Comparison of ENCODE assay signal across 12 cellular contexts in genomic region chr2:20490300-20491181, GRCh38. TPM values are rescaled to one million over a fixed set of nuclear protein-coding genes. Genes with fewer than 3 reads are reported as not detected.
A peak's percentile ranks its signal among the peaks of the same experiment; 100 is the strongest.
DNase-seq lines count a peak whose midpoint lies in the region; ATAC-seq, FAIRE-seq and TF ChIP-seq lines count a peak whose summit lies in the region.
"Had no signal": no experiment of that assay in that cellular context is flagged by ENCODE, and none has a peak within 500 bp of the region (broad histone marks: within the 10 kb centered on the region; RNA-seq: fewer than 3 reads in every experiment).

No MANE protein-coding gene starts in this region.

- H3K4ac ChIP-seq in H1 (replicated peaks; ENCODE audit: insufficient read length, low read depth, low read length), result no peak overlapping the region

- no peak overlapping the region for H2BK120ac ChIP-seq in H1 (replicated peaks; ENCODE audit: low read depth, low read length)

- no peak overlapping the region for H4K5ac ChIP-seq in H1 (ENCODE audit: insufficient read length, low read depth, low read length)

- FAIRE-seq in H1 (lab: Jason Lieb, UNC), result no peak

- H3K4me3 ChIP-seq in MG63 (no peak overlapping the region), H1 (ENCODE audit: extremely low read depth in 1 of 4, insufficient read depth in 2 of 4, low read depth in 3 of 4, low read length in 4 of 4) (no peak overlapping the region), left lung (no peak overlapping the region), stomach (no peak overlapping the region)

- H3K18ac ChIP-seq in H1 (ENCODE audit: extremely low read depth, low read length), result no peak overlapping the region

- H3K4me2 ChIP-seq in H1 (ENCODE audit: insufficient read depth in 1 of 2, low read depth in 2 of 2, low read length in 2 of 2), result no peak overlapping the region

- no peak overlapping the region for H2BK5ac ChIP-seq in H1 (ENCODE audit: low read depth, low read length)

- no peak for TF ChIP-seq EP300 in H1 (IDR thresholded peaks at IDR 0.05; ENCODE audit: borderline replicate concordance in 1 of 2, low read depth in 2 of 2, low read length in 2 of 2)
- TF ChIP-seq EP300 in stomach (IDR thresholded peaks at IDR 0.05), result peak; percentile 97

- no peaks in the 10 kb centered on the region for H4K20me1 ChIP-seq in H1 (replicated peaks in 1 of 2; ENCODE audit: control insufficient read depth in 1 of 2, insufficient read depth in 2 of 2, low read length in 2 of 2)

- no peak overlapping the region for H3K56ac ChIP-seq in H1 (replicated peaks; ENCODE audit: insufficient read length, low read depth, low read length)

- no peak overlapping the region for H2AFZ ChIP-seq in H1 (ENCODE audit: low read length)

- H3K27me3 ChIP-seq in MG63, result no peaks in the 10 kb centered on the region
- H3K27me3 ChIP-seq in H1 (replicated peaks in 1 of 4; ENCODE audit: control insufficient read depth in 3 of 4, extremely low read depth in 1 of 4, insufficient read depth in 3 of 4, low read length in 3 of 4), result no peaks in the 10 kb centered on the region
- H3K27me3 ChIP-seq in left lung, result no peaks in the 10 kb centered on the region
- no peaks in the 10 kb centered on the region for H3K27me3 ChIP-seq in stomach

- 86% methylated on average over 14 of the region's 14 CpGs; no CpG with 5 or more reads in 1 of the 2 experiments for WGBS in H1 (ENCODE audit: extremely low coverage in 1 of 2, insufficient coverage in 1 of 2, insufficient read length in 1 of 2, insufficient replicate concordance in 2 of 2, low coverage in 1 of 2, low lambda C conversion rate in 2 of 2, missing lambda C conversion rate in 1 of 2), 2 experiments
- 72 to 88% (median 83%) methylated on average over 12 to 14 of the region's 14 CpGs for WGBS in stomach, 5 donors

- no peaks in the 10 kb centered on the region for H3K23me2 ChIP-seq in H1 (ENCODE audit: low read depth, low read length)

- H3K36me3 ChIP-seq in MG63, result no peaks in the 10 kb centered on the region
- no peaks in the 10 kb centered on the region for H3K36me3 ChIP-seq in H1 (ENCODE audit: control insufficient read depth in 2 of 4, insufficient read depth in 4 of 4, low read length in 3 of 4)
- no peaks in the 10 kb centered on the region for H3K36me3 ChIP-seq in left lung
- H3K36me3 ChIP-seq in stomach, result no peaks in the 10 kb centered on the region

- no peak overlapping the region for H3K9ac ChIP-seq in H1 (replicated peaks in 1 of 4; ENCODE audit: extremely low read depth in 1 of 4, low read depth in 3 of 4, low read length in 3 of 4)

- POLR2A ChIA-PET in H1 (lab: Charles Lee; ENCODE audit: partially characterized antibody), result interaction anchor here (1.0 to 1.1 kb wide), 2 partner anchors 40 to 43 kb away, joined by 3 read pairs; no protein-coding TSS in a partner anchor

- ATAC-seq in left lung, result peak; percentile 12
- no peak for ATAC-seq in GM21423 (IDR thresholded peaks at IDR 0.05; ENCODE audit: unreplicated experiment)
- ATAC-seq: left lobe of liver had no signal

- DNase-seq in MG63 (peak; percentile 81), H1 (ENCODE audit: low read depth in 1 of 2, low spot score in 2 of 2) (no peak), left lung (no peak), stomach (no peak), NCI-H226 (no peak), DMS 273 treated with DMSO at 0.1 percent for 48 hours (lab: John Stamatoyannopoulos, UW) (no peak)
- no peak for DNase-seq in stimulated activated CD4-positive, alpha-beta T cell treated with anti-CD3 and anti-CD28 coated beads, Interleukin-2, amount 100 ng/mL, for 48 hours
- DNase-seq: endodermal cell; NCI-H1694; stimulated activated naive CD4-positive, alpha-beta T cell treated with Interleukin-2 at 50 U/mL for 16 hours had no signal

- no peak overlapping the region for H3K14ac ChIP-seq in H1 (ENCODE audit: insufficient read length)

- no peak overlapping the region for H4K91ac ChIP-seq in H1 (replicated peaks; ENCODE audit: insufficient read length, low read length)

- TF ChIP-seq POLR2A in H1 (IDR thresholded peaks at IDR 0.05; ENCODE audit: control extremely low read depth in 1 of 2, low read depth in 2 of 2, low read length in 2 of 2), result no peak
- no peak for TF ChIP-seq POLR2A in stomach (IDR thresholded peaks at IDR 0.05)

- no peaks in the 10 kb centered on the region for H3K9me3 ChIP-seq in MG63
- H3K9me3 ChIP-seq in H1 (ENCODE audit: insufficient read depth in 2 of 2, low read depth in 1 of 2, low read length in 1 of 2), result no peaks in the 10 kb centered on the region
- H3K9me3 ChIP-seq in left lung, result no peaks in the 10 kb centered on the region
- H3K9me3 ChIP-seq in stomach, result no peaks in the 10 kb centered on the region

- H2BK12ac ChIP-seq in H1 (ENCODE audit: low read depth, low read length), result no peak overlapping the region

- CTCF ChIA-PET in H1 (lab: Charles Lee; ENCODE audit: partially characterized antibody), result interaction anchor here (0.8 to 2.7 kb wide), 10 partner anchors 11 to 172 kb away, joined by 3 to 9 read pairs (median 4); no protein-coding TSS in a partner anchor

- H3K27ac ChIP-seq in H1 (ENCODE audit: low read depth, low read length) (no peak overlapping the region), left lung (no peak overlapping the region), stomach (peak overlapping the region in 3 of 5 donors; percentile 36 to 77 (median 57))

- no peak for TF ChIP-seq RAD21 in H1 (IDR thresholded peaks at IDR 0.05 in 1 of 2, conservative IDR thresholded peaks at IDR 0.05 in 1 of 2; ENCODE audit: low read depth in 2 of 2, low read length in 2 of 2)

- H3K4me1 ChIP-seq in H1 (replicated peaks in 1 of 4; ENCODE audit: control insufficient read depth in 3 of 4, insufficient read depth in 4 of 4, low read length in 3 of 4) (peaks cover 9 to 16% (median 15%) of the 10 kb centered on the region in 4 experiments), left lung (no peaks in the 10 kb centered on the region), stomach (peaks cover 0 to 20% (median 5%) of the 10 kb centered on the region in 4 donors)

- H3K79me1 ChIP-seq in H1 (ENCODE audit: low read depth, low read length), result no peaks in the 10 kb centered on the region

- H2BK20ac ChIP-seq in H1 (ENCODE audit: low read length), result no peak overlapping the region

- 0 out of 2 replicates have a peak overlapping the region, but pooled peaks have one; percentile 81 for H2BK15ac ChIP-seq in H1 (ENCODE audit: low read length)

- H4K8ac ChIP-seq in H1 (ENCODE audit: extremely low read depth, insufficient read depth, low read length), result no peak overlapping the region

- H2AK5ac ChIP-seq in H1 (ENCODE audit: low read depth, low read length), result no peak overlapping the region

- no peak overlapping the region for H3K23ac ChIP-seq in H1 (ENCODE audit: insufficient read length)

- intact Hi-C loops in left lung (cut with DNase I), result no loop called here
- intact Hi-C loops in stomach (cut with DNase I; ENCODE audit: low total_unique reads), result no loop called here

- H3K79me2 ChIP-seq in H1 (ENCODE audit: control insufficient read depth in 1 of 2, insufficient read depth in 2 of 2, low read length in 2 of 2), result no peaks in the 10 kb centered on the region

- TF ChIP-seq CTCF in H1 (IDR thresholded peaks at IDR 0.05; ENCODE audit: control extremely low read depth in 1 of 3, insufficient read depth in 1 of 3, low read depth in 1 of 3, low read length in 3 of 3), result no peak
- TF ChIP-seq CTCF in left lung (IDR thresholded peaks at IDR 0.05), result no peak
- TF ChIP-seq CTCF in stomach (IDR thresholded peaks at IDR 0.05), result no peak

TF ChIP-seq in H1, 55 proteins besides CTCF, POLR2A, EP300 and RAD21:
- TF ChIP-seq ZNF274 (IDR thresholded peaks at IDR 0.05; ENCODE audit: borderline replicate concordance, extremely low read depth, low read length) (no peak), JUND (IDR thresholded peaks at IDR 0.05; ENCODE audit: low read length) (no peak), FOSL1 (IDR thresholded peaks at IDR 0.05; ENCODE audit: insufficient read depth, low read depth, low read length) (no peak), BRCA1 (IDR thresholded peaks at IDR 0.05; ENCODE audit: low read depth, low read length) (no peak), RFX5 (IDR thresholded peaks at IDR 0.05; ENCODE audit: borderline replicate concordance, low read depth, low read length) (no peak), NRF1 (IDR thresholded peaks at IDR 0.05; ENCODE audit: low read depth, low read length) (no peak), CREB1 (IDR thresholded peaks at IDR 0.05) (no peak), GABPA (IDR thresholded peaks at IDR 0.05; ENCODE audit: borderline replicate concordance, insufficient read depth, low read length) (no peak), MAFK (IDR thresholded peaks at IDR 0.05; ENCODE audit: low read depth, low read length) (no peak), SRF (IDR thresholded peaks at IDR 0.05; ENCODE audit: low read depth, low read length) (no peak)
TF ChIP-seq in H1: peak in this region for 0.

RNA-seq across cellular contexts. Expression of gene RHOB, which starts 43.7 kb away (rescaled TPM):
- total RNA-seq in MG63 (2014; rRNA removed; shearing (Covaris generic); ENCODE audit: low replicate concordance), result 65.2 and 65.4 TPM in 2 replicates
- 9.5 and 13.5 TPM in 2 replicates for total RNA-seq in H1 (2021; fragmentation: NEBNext Ultra II Directional; extraction: Animal tissue kit (Norgen Biotek cat#: 25700))
- polyA plus RNA-seq in H1 (2011; rRNA removed) (9.3 and 17.8 TPM in 2 replicates), stomach (100 to 1,000 TPM; 143 to 327 (median 145) TPM)
- 12.2 TPM for polyA plus RNA-seq in H1 (2011; cell fraction: cytosol; rRNA removed)
- polyA plus RNA-seq in H1 (2011; cell fraction: nucleus; rRNA removed), result 12.4 TPM
- polyA plus RNA-seq in H1 (2012, experiment 1 of 2), result 6.7 to 9.6 TPM (median 7.6 TPM) in 4 replicates
- 14.3 TPM for polyA plus RNA-seq in H1 (2012, experiment 2 of 2)
- polyA plus RNA-seq in H1 (2013, experiment 1 of 2), result 5.4 TPM
- 5.6 TPM for polyA plus RNA-seq in H1 (2013, experiment 2 of 2)
- polyA minus RNA-seq in H1 (2011; rRNA and poly(A)+ RNA removed), result 3.1 and 4.1 TPM in 2 replicates
- 12.4 TPM for polyA minus RNA-seq in H1 (2011; cell fraction: cytosol; rRNA and poly(A)+ RNA removed)
- 40.4 TPM for polyA minus RNA-seq in H1 (2011; cell fraction: nucleus; rRNA and poly(A)+ RNA removed)
- total RNA-seq in left lung (100 to 1,000 TPM; 116 to 124 TPM), stomach (1,000 to 10,000 TPM in 1 of 5 donors, 100 to 1,000 TPM in 4; 353 to 1,146 (median 607) TPM)

Comparison
In these comparisons a context has a peak if more than half of its experiments do, and no peak if none do; other contexts are left out.
1. H3K27ac ChIP-seq: peak in stomach (3 of 5); none in H1 (single experiment) and left lung (0 of 2).